Comparison of ENCODE assay signal across 8 cellular contexts in genomic region chr1:24642481-24643361, GRCh38. TPM values are rescaled to one million over a fixed set of nuclear protein-coding genes. Genes with fewer than 3 reads are reported as not detected.
DNase-seq lines count a peak whose midpoint lies in the region; ATAC-seq and TF ChIP-seq lines count a peak whose summit lies in the region.

Gene SRRM1, plus strand, starts transcription at chr1:24643302. Its CDS starts 25 bp downstream, at chr1:24643327.

- H3K4me2 ChIP-seq in PC-9, result peak within 1 kb of the TSS; percentile 90

- peaks cover 27% of the 10 kb centered on the region for H3F3A ChIP-seq in PC-9 (ENCODE audit: insufficient read depth, low read depth)

- peak within 1 kb of the TSS; percentile 88 for H2AFZ ChIP-seq in PC-9

- H4K20me1 ChIP-seq in PC-9 (ENCODE audit: insufficient read depth), result peaks cover 36% of the 10 kb centered on the region

- intact Hi-C loops in PC-9 (cut with micrococcal nuclease; ENCODE audit: unreplicated experiment), result loop anchor here (2.0 to 5.0 kb wide), 2 partner anchors 85 to 228 kb away; partner anchors contain the start of genes NCMAP and NIPAL3

- peak within 1 kb of the TSS; percentile 97 for H3K4me3 ChIP-seq in Jurkat, Clone E6-1 (ENCODE audit: low read length)
- H3K4me3 ChIP-seq in PC-9, result peak within 1 kb of the TSS; percentile 70
- H3K4me3 ChIP-seq in epithelial cell of proximal tubule (ENCODE audit: low read depth, low read length), result peak within 1 kb of the TSS; percentile 94

- TF ChIP-seq CTCF in PC-9 (conservative IDR thresholded peaks at IDR 0.05) (no peak), epithelial cell of proximal tubule (conservative IDR thresholded peaks at IDR 0.05; ENCODE audit: low read depth, low read length) (no peak)

- H3K9me2 ChIP-seq in PC-9 (ENCODE audit: insufficient read depth), result no peaks in the 10 kb centered on the region

- peak within 1 kb of the TSS; percentile 96 for H3K27ac ChIP-seq in PC-9

- H3K36me3 ChIP-seq in PC-9 (ENCODE audit: low read depth), result peaks cover 22% of the 10 kb centered on the region

- no peaks in the 10 kb centered on the region for H3K27me3 ChIP-seq in PC-9 (ENCODE audit: insufficient read depth, low read depth)

- CTCF ChIA-PET in PC-9 (lab: Charles Lee), result interaction anchor here (0.7 kb wide), 1 partner anchor 42 kb away, joined by 3 read pairs; no protein-coding TSS in a partner anchor

- H3K4me1 ChIP-seq in PC-9 (replicated peaks; ENCODE audit: insufficient read depth), result peaks cover 15% of the 10 kb centered on the region

- DNase-seq in DMS153 treated with DMSO at 0.1 percent for 48 hours (lab: John Stamatoyannopoulos, UW; ENCODE audit: unreplicated experiment), result peak; percentile 95
- DNase-seq in Jurkat, Clone E6-1 (ENCODE audit: low read depth, low spot score), result peak; percentile 100
- DNase-seq in PC-9, result peak; percentile 94 to 97
- peak; percentile 95 for DNase-seq in activated T-cell treated with anti-CD3 and anti-CD28 coated beads, Interleukin-2, amount 50 U/mL, for 1 hour
- DNase-seq in epithelial cell of proximal tubule (ENCODE audit: low read depth), result peak; percentile 96
- peak; percentile 100 for DNase-seq in mucosa of gallbladder (ENCODE audit: low spot score)
- peak; percentile 92 to 98 for DNase-seq in stimulated activated CD8-positive, alpha-beta memory T cell treated with anti-CD3 and anti-CD28 coated beads, Interleukin-4, amount 100 ng/mL, for 4 hours (ENCODE audit: low read depth in 2 of 2, low spot score in 1 of 2)

- H3K9me3 ChIP-seq in PC-9 (ENCODE audit: insufficient read depth, low read depth), result no peaks in the 10 kb centered on the region

- peaks cover 54% of the 10 kb centered on the region for H3K79me2 ChIP-seq in PC-9 (ENCODE audit: low read depth)

- POLR2A ChIA-PET in PC-9 (lab: Charles Lee; ENCODE audit: unreplicated experiment), result interaction anchor here (0.6 to 0.7 kb wide), 3 partner anchors 102 to 223 kb away, joined by 3 to 5 read pairs (median 4); partner anchors contain the start of gene CLIC4

- BruUV-seq in PC-9 (replicated peaks; lab: Mats Ljungman, UMichigan), result TSS peak; percentile 89

- peak; percentile 90 for ATAC-seq in GM21576 (IDR thresholded peaks at IDR 0.05; ENCODE audit: unreplicated experiment)

RNA-seq across cellular contexts. Expression of gene SRRM1, which starts in this region (rescaled TPM):
- polyA plus RNA-seq in Jurkat, Clone E6-1 (2012; ENCODE audit: insufficient read depth, insufficient read length), result 75.6 TPM
- total RNA-seq in PC-9 (2021) (111 and 124 TPM in 2 replicates), epithelial cell of proximal tubule (66.6 and 79.3 TPM in 2 replicates), mucosa of gallbladder (84.3 TPM)

Comparison
In these comparisons a context has a peak if more than half of its experiments do, and no peak if none do; other contexts are left out.
1. Peak in every context shown above with its lines: DNase-seq, ATAC-seq, H3K4me3 ChIP-seq and H3K27ac ChIP-seq.